In genomic region chr1:21346304-21347071, GRCh38 we compare ENCODE assay signal across 9 cellular contexts. TPM values are rescaled to one million over a fixed set of nuclear protein-coding genes. Genes with fewer than 3 reads are reported as not detected.
DNase-seq lines count a peak whose midpoint lies in the region; ATAC-seq and TF ChIP-seq lines count a peak whose summit lies in the region.
"Had no signal": no experiment of that assay in that cellular context is flagged by ENCODE, and none has a peak within 500 bp of the region (broad histone marks: within the 10 kb centered on the region; RNA-seq: fewer than 3 reads in every experiment).

No MANE protein-coding gene starts in this region.

- H3K9ac ChIP-seq in HUES6 (ENCODE audit: low read length): peak overlapping the region; percentile 80
- peak overlapping the region; percentile 6 for H3K9ac ChIP-seq in muscle layer of colon (ENCODE audit: low read length)

- H3K4me3 ChIP-seq in AG04450 (ENCODE audit: low read depth, low read length) (peak overlapping the region; percentile 86), HUES6 (ENCODE audit: low read depth, low read length) (peak overlapping the region; percentile 97), coronary artery (peak overlapping the region; percentile 90), muscle layer of colon (ENCODE audit: low read depth in 1 of 2, low read length in 2 of 2) (peak overlapping the region; percentile 9 to 78)

- no peak overlapping the region for H3K27ac ChIP-seq in AG04450 (ENCODE audit: low read depth, low read length)
- H3K27ac ChIP-seq in HUES6 (ENCODE audit: low read depth, low read length): no peak overlapping the region
- H3K27ac ChIP-seq in coronary artery: no peak overlapping the region
- peak overlapping the region; percentile 4 for H3K27ac ChIP-seq in muscle layer of colon (ENCODE audit: low read depth, low read length)

- H3K27me3 ChIP-seq in AG04450 (ENCODE audit: control insufficient read depth, insufficient read depth, low read length) (no peaks in the 10 kb centered on the region), HUES6 (ENCODE audit: control insufficient read depth, insufficient read depth, low read length) (peaks cover 26% of the 10 kb centered on the region), muscle layer of colon (ENCODE audit: control insufficient read depth in 1 of 2, insufficient read depth in 2 of 2, low read length in 2 of 2) (no peaks in the 10 kb centered on the region)

- H3K9me3 ChIP-seq in AG04450 (ENCODE audit: control insufficient read depth, insufficient read depth, low read length) (peaks cover 4% of the 10 kb centered on the region; the same call in 1 of the 2 replicates), HUES6 (ENCODE audit: control insufficient read depth, insufficient read depth, low read depth, low read length) (no peaks in the 10 kb centered on the region), muscle layer of colon (ENCODE audit: low read length) (no peaks in the 10 kb centered on the region)

- peaks cover 45% of the 10 kb centered on the region for H3K4me1 ChIP-seq in HUES6 (ENCODE audit: control insufficient read depth, insufficient read depth, low read length)
- peaks cover 38% of the 10 kb centered on the region for H3K4me1 ChIP-seq in muscle layer of colon (ENCODE audit: insufficient read depth, low read length)

- H3K36me3 ChIP-seq in HUES6 (ENCODE audit: control insufficient read depth, insufficient read depth, low read length): no peaks in the 10 kb centered on the region
- no peaks in the 10 kb centered on the region for H3K36me3 ChIP-seq in muscle layer of colon (ENCODE audit: insufficient read depth, low read length)

- DNase-seq in AG04450 (ENCODE audit: low read depth, low spot score): no peak
- no peak for DNase-seq in coronary artery (ENCODE audit: low spot score)
- DNase-seq in kidney tubule cell (ENCODE audit: low spot score): no peak
- DNase-seq in DMS79 treated with DMSO at 0.1 percent for 48 hours (lab: John Stamatoyannopoulos, UW): no peak
- DNase-seq in Ammon's horn (ENCODE audit: low spot score): no peak
- DNase-seq: activated CD4-positive, CD25-positive, alpha-beta regulatory T cell treated with anti-CD3 and anti-CD28 coated beads, Interleukin-2, amount 50 U/mL, for 72 hours had no signal

- POLR2A ChIA-PET in AG04450 (lab: Yijun Ruan, JAX): no interaction called here

- CTCF ChIA-PET in AG04450 (lab: Charles Lee): interaction anchor here (1.7 kb wide), 1 partner anchor 92 kb away, joined by 6 read pairs; no protein-coding TSS in a partner anchor

- no peak for ATAC-seq in GM19324 (IDR thresholded peaks at IDR 0.05; ENCODE audit: low FRiP score, unreplicated experiment)

- TF ChIP-seq CTCF in AG04450 (IDR thresholded peaks at IDR 0.05; ENCODE audit: low read depth, low read length): no peak
- TF ChIP-seq CTCF in coronary artery (IDR thresholded peaks at IDR 0.05): no peak

RNA-seq across cellular contexts. Expression of gene ECE1, which starts 56.2 kb away (rescaled TPM):
- polyA plus RNA-seq in AG04450 (2011; rRNA removed): 145 and 161 TPM in 2 replicates
- polyA minus RNA-seq in AG04450 (2011; rRNA and poly(A)+ RNA removed): 84.2 and 92.4 TPM in 2 replicates

Comparison
In these comparisons a context has a peak if more than half of its experiments do, and no peak if none do; other contexts are left out.
1. H3K4me3 ChIP-seq: peak in every context shown above with its lines; median percentile 97 in HUES6; 90 in coronary artery; 86 in AG04450; 44 in muscle layer of colon.